Comparison of ENCODE assay signal across 27 cellular contexts in genomic region chr5:168128154-168128553, GRCh38.
"Had no signal": no experiment of that assay in that cellular context is flagged by ENCODE, and none has a peak within 500 bp of the region (broad histone marks: within the 10 kb centered on the region; RNA-seq: fewer than 3 reads in every experiment).

No MANE protein-coding gene starts in this region.

- H3K4me3 ChIP-seq: adrenal gland, SK-N-MC had no signal

- H3K4me3 Mint-ChIP-seq: activated CD8-positive, alpha-beta T cell treated with anti-CD3 and anti-CD28 coated beads for 36 hours; activated naive CD8-positive, alpha-beta T cell treated with anti-CD3 and anti-CD28 coated beads, Interleukin-2, amount 10 ng/mL, durations not matched to agents 7 days and 5 days; T-cell had no signal

- DNase-seq: activated CD4-positive, alpha-beta T cell treated with anti-CD3 and anti-CD28 coated beads for 4 hours; activated CD8-positive, alpha-beta memory T cell treated with anti-CD3 and anti-CD28 coated beads, Interleukin-2, amount 50 U/mL, for 4 hours; activated CD8-positive, alpha-beta T cell treated with anti-CD3 and anti-CD28 coated beads for 36 hours; activated naive CD4-positive, alpha-beta T cell treated with anti-CD3 and anti-CD28 coated beads, Interleukin-2, amount 50 U/mL, for 16 hours; activated naive CD8-positive, alpha-beta T cell treated with anti-CD3 and anti-CD28 coated beads, Interleukin-2, amount 10 ng/mL, durations not matched to agents 7 days and 5 days; activated T-cell treated with anti-CD3 and anti-CD28 coated beads, Interleukin-2, amount 50 U/mL, for 1 hour; adrenal gland; Kasumi-1; KBM-7; NCI-H1105 treated with DMSO at 0.1 percent for 48 hours; NCI-H146; NCI-H187 treated with DMSO at 0.1 percent for 48 hours; NCI-H2081 treated with DMSO at 0.1 percent for 48 hours; NCI-H446; NCI-H526; NCI-H774; NK-92 treated with Interleukin-12 subunit alpha and Interleukin-12 subunit beta, amount 100 ng/mL, for 24 hours; OCI-M1; RPMI8226; T-cell; T-helper 2 cell; T1000 had no signal

- ATAC-seq: activated CD4-positive, CD25-positive, alpha-beta regulatory T cell treated with anti-CD3 and anti-CD28 coated beads, Interleukin-2, amount 50 U/mL, for 24 hours; activated CD8-positive, alpha-beta T cell treated with anti-CD3 and anti-CD28 coated beads for 36 hours; Panc1; Right ventricle myocardium inferior; T-cell had no signal

- H3K27ac ChIP-seq: adrenal gland, SK-N-MC, VCaP had no signal

- H3K27ac Mint-ChIP-seq: activated CD8-positive, alpha-beta T cell treated with anti-CD3 and anti-CD28 coated beads for 36 hours; activated naive CD8-positive, alpha-beta T cell treated with anti-CD3 and anti-CD28 coated beads, Interleukin-2, amount 10 ng/mL, durations not matched to agents 7 days and 5 days; T-cell had no signal

- H3K9me3 Mint-ChIP-seq: activated CD8-positive, alpha-beta T cell treated with anti-CD3 and anti-CD28 coated beads for 36 hours; activated naive CD8-positive, alpha-beta T cell treated with anti-CD3 and anti-CD28 coated beads, Interleukin-2, amount 10 ng/mL, durations not matched to agents 7 days and 5 days had no signal

- H3K4me1 ChIP-seq: adrenal gland had no signal

- H3K9me3 ChIP-seq: adrenal gland had no signal

- H3K27me3 ChIP-seq: adrenal gland had no signal

- H3K36me3 Mint-ChIP-seq: activated naive CD8-positive, alpha-beta T cell treated with anti-CD3 and anti-CD28 coated beads, Interleukin-2, amount 10 ng/mL, durations not matched to agents 7 days and 5 days; T-cell had no signal

- H3K4me1 Mint-ChIP-seq: T-cell had no signal

- H3K27me3 Mint-ChIP-seq: activated CD8-positive, alpha-beta T cell treated with anti-CD3 and anti-CD28 coated beads for 36 hours had no signal

- H3K36me3 ChIP-seq: adrenal gland had no signal
